15 cellular contexts compared by ENCODE assay signal in genomic region chr15:99574502-99574901, GRCh38. TPM values are rescaled to one million over a fixed set of nuclear protein-coding genes. Genes with fewer than 3 reads are reported as not detected.
DNase-seq lines count a peak whose midpoint lies in the region; ATAC-seq, FAIRE-seq and TF ChIP-seq lines count a peak whose summit lies in the region.
"Had no signal": no experiment of that assay in that cellular context is flagged by ENCODE, and none has a peak within 500 bp of the region (broad histone marks: within the 10 kb centered on the region; RNA-seq: fewer than 3 reads in every experiment).

No MANE protein-coding gene starts in this region.

- peaks cover 29% of the 10 kb centered on the region for H3K4me1 ChIP-seq in endocrine pancreas (ENCODE audit: control insufficient read depth, insufficient read depth, low read length)
- peaks cover 0 to 31% (median 11%) of the 10 kb centered on the region in 4 donors for H3K4me1 ChIP-seq in right lobe of liver
- H3K4me1 ChIP-seq: BE2C had no signal

- H3K9ac ChIP-seq in endocrine pancreas (ENCODE audit: control insufficient read depth, insufficient read depth, low read length) = no peak overlapping the region

- WGBS in right lobe of liver (ENCODE audit: insufficient coverage, low coverage, low lambda C conversion rate, missing lambda C conversion rate) = 80% methylated on average over 1 of the region's 6 CpGs

- H3K36me3 ChIP-seq in endocrine pancreas (ENCODE audit: control insufficient read depth, insufficient read depth, low read length) = no peaks in the 10 kb centered on the region
- no peaks in the 10 kb centered on the region for H3K36me3 ChIP-seq in right lobe of liver
- H3K36me3 ChIP-seq: BE2C had no signal

- H3K4me3 ChIP-seq in endocrine pancreas (ENCODE audit: control insufficient read depth, insufficient read depth, low read length) (peak overlapping the region; percentile 60), right lobe of liver (no peak overlapping the region)

- TF ChIP-seq POLR2A in GM12891 (IDR thresholded peaks at IDR 0.05; ENCODE audit: low read depth, low read length) = no peak
- TF ChIP-seq POLR2A in right lobe of liver (IDR thresholded peaks at IDR 0.05) = no peak

- ATAC-seq in right lobe of liver = peak; percentile 47 to 63 (median 54)

- DNase-seq in GM12891 (ENCODE audit: insufficient read length, low spot score) (no peak), NCI-H2227 treated with DMSO at 0.1 percent for 48 hours (lab: John Stamatoyannopoulos, UW) (peak; percentile 4), right lobe of liver (peak in 1 of 3 donors; percentile 21), caudate nucleus (lab: John Stamatoyannopoulos, UW) (no peak), LoVo (ENCODE audit: low spot score) (no peak)
- no peak for DNase-seq in stimulated activated CD4-positive, alpha-beta T cell treated with anti-CD3 and anti-CD28 coated beads, Interleukin-2, amount 100 ng/mL, for 48 hours
- DNase-seq: BE2C; CD4-positive, alpha-beta T cell; IMR-90; Kasumi-1; NCI-H1105 treated with DMSO at 0.1 percent for 48 hours; NCI-H187; SIG-M5 had no signal

- peak; percentile 26 for FAIRE-seq in GM12891 (lab: Jason Lieb, UNC)
- FAIRE-seq: H54 had no signal

- intact Hi-C loops in right lobe of liver (cut with DNase I) = no loop called here

- no peaks in the 10 kb centered on the region for H3K27me3 ChIP-seq in endocrine pancreas (ENCODE audit: control insufficient read depth, insufficient read depth, low read length)
- H3K27me3 ChIP-seq in right lobe of liver = no peaks in the 10 kb centered on the region
- H3K27me3 ChIP-seq: BE2C had no signal

- H3K9me3 ChIP-seq in endocrine pancreas (ENCODE audit: control insufficient read depth, low read length) (no peaks in the 10 kb centered on the region), right lobe of liver (no peaks in the 10 kb centered on the region)
- H3K9me3 ChIP-seq: BE2C had no signal

- H3K27ac ChIP-seq in right lobe of liver = peak overlapping the region in 2 of 3 donors; percentile 22 to 69
- no peak overlapping the region for H3K27ac ChIP-seq in caudate nucleus (ENCODE audit: low read depth, low read length)

- no peak for TF ChIP-seq CTCF in right lobe of liver (IDR thresholded peaks at IDR 0.05)

TF ChIP-seq in GM12891, 5 proteins besides CTCF, POLR2A, EP300 and RAD21:
- TF ChIP-seq TAF1 (IDR thresholded peaks at IDR 0.05; ENCODE audit: low read depth, low read length) = no peak
- no peak for TF ChIP-seq PAX5 (IDR thresholded peaks at IDR 0.05; ENCODE audit: insufficient read depth, low read length, severe bottlenecking)
- no peak for TF ChIP-seq SPI1 (IDR thresholded peaks at IDR 0.05; ENCODE audit: low read depth, low read length)
- no peak for TF ChIP-seq POU2F2 (IDR thresholded peaks at IDR 0.05; ENCODE audit: low read depth, low read length)

RNA-seq across cellular contexts. Expression of gene MEF2A, which starts 8.7 kb away (rescaled TPM):
- 15.0 TPM for polyA plus RNA-seq in GM12891 (2012; ENCODE audit: low read depth, missing spikeins)
- 10 to 100 TPM; 20.1 to 35.5 (median 25.4) TPM for total RNA-seq in right lobe of liver
